ENCODE assay signal across 28 cellular contexts in genomic region chr3:183242431-183242830, GRCh38.
"Had no signal": no experiment of that assay in that cellular context is flagged by ENCODE, and none has a peak within 500 bp of the region (broad histone marks: within the 10 kb centered on the region; RNA-seq: fewer than 3 reads in every experiment).

No MANE protein-coding gene starts in this region.

- H3K9ac ChIP-seq: neural progenitor cell, parathyroid adenoma had no signal

- H3K27me3 Mint-ChIP-seq: progenitor cell of endocrine pancreas had no signal

- H3K4me3 ChIP-seq: neural progenitor cell, ovary, psoas muscle, right lobe of liver, sigmoid colon, stomach, thoracic aorta, thyroid gland, tibial nerve, upper lobe of left lung, uterus had no signal

- H3K9me3 ChIP-seq: thoracic aorta, thyroid gland, uterus had no signal

- H3K4me3 Mint-ChIP-seq: natural killer cell; nephron; neural progenitor cell; stimulated activated effector memory CD8-positive, alpha-beta T cell treated with anti-CD3 and anti-CD28 coated beads, Interleukin-12 subunit alpha, Interleukin-12 subunit beta, amount 100 ng/mL, for 72 hours; stimulated activated naive B cell treated with anti-CD40 and anti-IgM and Interleukin-4, amounts not matched to agents 10 μg/mL and 1 μg/mL and 100 μg/mL, for 72 hours; stimulated activated naive CD8-positive, alpha-beta T cell treated with anti-CD3 and anti-CD28 coated beads, Interleukin-15, Interleukin-2, amounts not matched to agents 100 ng/mL and 50 ng/mL, for 24 hours had no signal

- H2AFZ ChIP-seq: neural progenitor cell, parathyroid adenoma had no signal

- H3K27ac ChIP-seq: neural progenitor cell, ovary, parathyroid adenoma, psoas muscle, right lobe of liver, sigmoid colon, stomach, thoracic aorta, thyroid gland, tibial nerve, upper lobe of left lung, uterus had no signal

- H3K4me1 Mint-ChIP-seq: natural killer cell; stimulated activated effector memory CD8-positive, alpha-beta T cell treated with anti-CD3 and anti-CD28 coated beads, Interleukin-12 subunit alpha, Interleukin-12 subunit beta, amount 100 ng/mL, for 72 hours had no signal

- H3K36me3 ChIP-seq: neural progenitor cell, ovary, right lobe of liver, sigmoid colon, stomach, thoracic aorta, thyroid gland, tibial nerve, upper lobe of left lung, uterus had no signal

- H3K4me2 ChIP-seq: neural progenitor cell had no signal

- H3K36me3 Mint-ChIP-seq: natural killer cell; neural progenitor cell; stimulated activated effector memory CD8-positive, alpha-beta T cell treated with anti-CD3 and anti-CD28 coated beads, Interleukin-12 subunit alpha, Interleukin-12 subunit beta, amount 100 ng/mL, for 72 hours had no signal

- DNase-seq: natural killer cell; occipital lobe; ovary; posterior cingulate gyrus; psoas muscle; right cardiac atrium; right lobe of liver; sigmoid colon; small intestine; stimulated activated CD4-positive, alpha-beta T cell treated with anti-CD3 and anti-CD28 coated beads, Interleukin-15, amount 100 ng/mL, for 24 hours; stimulated activated CD4-positive, alpha-beta T cell treated with anti-CD3 and anti-CD28 coated beads, Interleukin-2, amount 100 ng/mL, for 24 hours; stimulated activated CD4-positive, alpha-beta T cell treated with anti-CD3 and anti-CD28 coated beads, Interleukin-2, amount 100 ng/mL, for 48 hours; stimulated activated CD4-positive, alpha-beta T cell treated with anti-CD3 and anti-CD28 coated beads, Interleukin-4, amount 100 ng/mL, for 24 hours; stimulated activated naive B cell treated with anti-CD40 and anti-IgM and Interleukin-4, amounts not matched to agents 10 μg/mL and 1 μg/mL and 100 μg/mL, for 72 hours; stimulated activated naive CD4-positive, alpha-beta T cell treated with Interleukin-2 at 50 U/mL for 16 hours; stomach; thyroid gland; trophoblast cell; upper lobe of left lung; uterus had no signal

- ATAC-seq: natural killer cell; psoas muscle; right cardiac atrium; right lobe of liver; stimulated activated effector memory CD8-positive, alpha-beta T cell treated with anti-CD3 and anti-CD28 coated beads, Interleukin-12 subunit alpha, Interleukin-12 subunit beta, amount 100 ng/mL, for 72 hours; stimulated activated naive B cell treated with anti-CD40 and anti-IgM and Interleukin-4, amounts not matched to agents 10 μg/mL and 1 μg/mL and 100 μg/mL, for 72 hours had no signal

- H3K4me1 ChIP-seq: neural progenitor cell, parathyroid adenoma, psoas muscle, sigmoid colon, thyroid gland, tibial nerve, uterus had no signal

- H3K27me3 ChIP-seq: neural progenitor cell, ovary, right lobe of liver, sigmoid colon, stomach, thyroid gland, tibial nerve, upper lobe of left lung, uterus had no signal

- H3K27ac Mint-ChIP-seq: natural killer cell; nephron; neural progenitor cell; stimulated activated effector memory CD8-positive, alpha-beta T cell treated with anti-CD3 and anti-CD28 coated beads, Interleukin-12 subunit alpha, Interleukin-12 subunit beta, amount 100 ng/mL, for 72 hours; stimulated activated naive B cell treated with anti-CD40 and anti-IgM and Interleukin-4, amounts not matched to agents 10 μg/mL and 1 μg/mL and 100 μg/mL, for 72 hours; stimulated activated naive CD8-positive, alpha-beta T cell treated with anti-CD3 and anti-CD28 coated beads, Interleukin-15, Interleukin-2, amounts not matched to agents 100 ng/mL and 50 ng/mL, for 24 hours had no signal

- H3K79me2 ChIP-seq: parathyroid adenoma had no signal
